Comparison of ENCODE assay signal across 9 cellular contexts in the genomic region with DNA sequence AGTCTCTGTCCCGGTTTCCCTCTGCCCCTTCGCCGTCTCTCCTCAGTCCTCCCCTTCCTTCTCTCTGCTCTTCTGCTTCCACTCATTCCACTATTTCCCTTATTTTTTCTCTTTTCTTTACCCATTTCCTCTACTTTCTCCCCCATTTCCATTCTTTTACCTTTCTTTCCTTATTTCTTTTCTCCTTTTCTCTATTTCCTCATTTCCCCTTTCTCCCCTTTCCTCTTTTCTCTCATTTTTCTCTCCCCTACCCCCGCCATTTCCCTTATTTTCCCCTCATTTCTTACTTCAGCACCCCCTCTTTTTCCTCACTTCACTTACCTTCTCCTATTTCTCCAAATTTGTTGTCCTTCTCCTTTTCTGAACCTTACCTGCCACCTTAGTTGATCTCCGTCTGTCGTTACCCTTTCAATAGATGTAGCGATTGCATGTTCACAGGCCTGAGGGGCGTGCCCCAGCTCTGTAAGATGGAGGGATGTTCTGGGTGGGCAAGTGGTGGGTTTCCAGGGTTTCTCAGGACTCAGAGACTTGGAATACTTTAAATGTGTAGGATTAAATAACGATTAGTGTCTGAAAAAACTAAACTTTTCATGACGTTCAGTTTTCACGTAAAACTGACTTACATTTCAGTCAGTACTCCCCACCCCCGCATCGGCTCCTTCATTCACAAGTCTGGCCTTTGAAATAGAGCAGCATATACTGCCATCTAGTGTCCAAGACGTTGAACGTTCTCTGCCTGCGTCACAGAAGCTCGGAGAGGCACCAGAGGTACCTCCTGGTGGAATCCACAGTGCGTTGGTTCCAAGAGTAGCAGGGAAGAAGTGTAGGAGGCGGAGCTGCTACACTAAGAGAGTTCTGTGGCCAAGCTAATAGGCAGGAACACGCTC. TPM values are rescaled to one million over a fixed set of nuclear protein-coding genes. Genes with fewer than 3 reads are reported as not detected.
DNase-seq lines count a peak whose midpoint lies in the region; ATAC-seq and TF ChIP-seq lines count a peak whose summit lies in the region.
"Had no signal": no experiment of that assay in that cellular context is flagged by ENCODE, and none has a peak within 500 bp of the region (broad histone marks: within the 10 kb centered on the region; RNA-seq: fewer than 3 reads in every experiment).

No MANE protein-coding gene starts in this region.

- no peaks in the 10 kb centered on the region for H3K36me3 ChIP-seq in CD4-positive, CD25-positive, alpha-beta regulatory T cell (ENCODE audit: control insufficient read depth, insufficient read depth, low read length)
- H3K36me3 ChIP-seq in endocrine pancreas (ENCODE audit: control insufficient read depth, insufficient read depth, low read length), result no peaks in the 10 kb centered on the region

- peak; percentile 87 to 88 for ATAC-seq in CD4-positive, CD25-positive, alpha-beta regulatory T cell (ENCODE audit: low read depth in 2 of 2)
- peak; percentile 79 for ATAC-seq in GM19452 (IDR thresholded peaks at IDR 0.05; ENCODE audit: unreplicated experiment)
- ATAC-seq in memory B cell (ENCODE audit: low read depth), result peak; percentile 75

- DNase-seq in CD4-positive, CD25-positive, alpha-beta regulatory T cell, result peak; percentile 64 to 89 (median 85)
- DNase-seq in HL-60 (ENCODE audit: low read depth in 1 of 2, low spot score in 1 of 2) (peak; percentile 60 to 84), NCI-H82 treated with DMSO at 0.1 percent for 48 hours (lab: John Stamatoyannopoulos, UW; ENCODE audit: unreplicated experiment) (peak; percentile 71), memory B cell (ENCODE audit: low spot score in 2 of 2) (peak; percentile 54 to 66)
- DNase-seq in activated CD8-positive, alpha-beta memory T cell treated with anti-CD3 and anti-CD28 coated beads for 1 hour (ENCODE audit: extremely low read depth in 1 of 2, low read depth in 1 of 2), result peak; percentile 44 to 50
- peak; percentile 47 for DNase-seq in stimulated activated CD8-positive, alpha-beta memory T cell treated with anti-CD3 and anti-CD28 coated beads, Interleukin-12 subunit alpha, Interleukin-12 subunit beta, amount 100 ng/mL, for 1 hour (ENCODE audit: low read depth)

- peaks cover 0 to 28% (median 5%) of the 10 kb centered on the region in 4 donors for H3K4me1 Mint-ChIP-seq in CD4-positive, CD25-positive, alpha-beta regulatory T cell
- peaks cover 13% of the 10 kb centered on the region for H3K4me1 Mint-ChIP-seq in memory B cell

- H3K27ac ChIP-seq in CD4-positive, CD25-positive, alpha-beta regulatory T cell (ENCODE audit: insufficient read depth, low read length, poor library complexity, severe bottlenecking), result peak overlapping the region; percentile 61
- H3K27ac ChIP-seq in HL-60 (replicated peaks), result no peak overlapping the region

- peak overlapping the region; percentile 84 for H3K4me3 ChIP-seq in CD4-positive, CD25-positive, alpha-beta regulatory T cell (ENCODE audit: low read depth, low read length)
- H3K4me3 ChIP-seq in HL-60 (replicated peaks; ENCODE audit: insufficient read depth, low read length) (no peak overlapping the region), endocrine pancreas (ENCODE audit: control insufficient read depth, insufficient read depth, low read length) (peak overlapping the region; percentile 75)

- no peaks in the 10 kb centered on the region for H3K9me3 ChIP-seq in CD4-positive, CD25-positive, alpha-beta regulatory T cell (ENCODE audit: control insufficient read depth in 2 of 2, low read length in 2 of 2)
- no peaks in the 10 kb centered on the region for H3K9me3 ChIP-seq in endocrine pancreas (ENCODE audit: control insufficient read depth, low read length)

- no peaks in the 10 kb centered on the region for H3K9me3 Mint-ChIP-seq in CD4-positive, CD25-positive, alpha-beta regulatory T cell
- no peaks in the 10 kb centered on the region for H3K9me3 Mint-ChIP-seq in memory B cell

- H3K9ac ChIP-seq in endocrine pancreas (ENCODE audit: control insufficient read depth, insufficient read depth, low read length), result peak overlapping the region; percentile 38

- peak overlapping the region; percentile 62 to 97 (median 85) for H3K27ac Mint-ChIP-seq in CD4-positive, CD25-positive, alpha-beta regulatory T cell
- H3K27ac Mint-ChIP-seq in memory B cell, result peak overlapping the region; percentile 84

- H3K27me3 ChIP-seq in CD4-positive, CD25-positive, alpha-beta regulatory T cell (ENCODE audit: control insufficient read depth, insufficient read depth, low read length), result no peaks in the 10 kb centered on the region
- H3K27me3 ChIP-seq in HL-60 (ENCODE audit: insufficient read depth, poor library complexity, severe bottlenecking), result peaks cover 13% of the 10 kb centered on the region
- no peaks in the 10 kb centered on the region for H3K27me3 ChIP-seq in endocrine pancreas (ENCODE audit: control insufficient read depth, insufficient read depth, low read length)

- TF ChIP-seq CTCF in HL-60 (IDR thresholded peaks at IDR 0.05; ENCODE audit: insufficient read depth, low read length), result peak; percentile 31

- H3K4me3 Mint-ChIP-seq in CD4-positive, CD25-positive, alpha-beta regulatory T cell, result peak overlapping the region; percentile 85 to 99 (median 92)
- peak overlapping the region; percentile 98 for H3K4me3 Mint-ChIP-seq in memory B cell

- H3K4me1 ChIP-seq in CD4-positive, CD25-positive, alpha-beta regulatory T cell (ENCODE audit: control insufficient read depth, insufficient read depth, low read length, poor library complexity, severe bottlenecking), result peaks cover 13% of the 10 kb centered on the region
- no peaks in the 10 kb centered on the region for H3K4me1 ChIP-seq in endocrine pancreas (ENCODE audit: control insufficient read depth, insufficient read depth, low read length)

- H3K27me3 Mint-ChIP-seq in CD4-positive, CD25-positive, alpha-beta regulatory T cell, result peaks cover 10% of the 10 kb centered on the region
- no peaks in the 10 kb centered on the region for H3K27me3 Mint-ChIP-seq in memory B cell

- no peaks in the 10 kb centered on the region for H3K36me3 Mint-ChIP-seq in CD4-positive, CD25-positive, alpha-beta regulatory T cell
- no peaks in the 10 kb centered on the region for H3K36me3 Mint-ChIP-seq in memory B cell

RNA-seq across cellular contexts. Expression of a gene that starts 0.6 kb away (rescaled TPM):
- not detected for total RNA-seq in CD4-positive, CD25-positive, alpha-beta regulatory T cell
- polyA plus RNA-seq in CD4-positive, CD25-positive, alpha-beta regulatory T cell, result not detected
- total RNA-seq: subcutaneous adipose tissue had no signal

RNA-seq across cellular contexts. Expression of a gene that starts 1.3 kb away (rescaled TPM):
- 2,718 TPM for total RNA-seq in CD4-positive, CD25-positive, alpha-beta regulatory T cell
- polyA plus RNA-seq in CD4-positive, CD25-positive, alpha-beta regulatory T cell, result 1,000 to 10,000 TPM in 2 of 4 donors, 100 to 1,000 TPM in 2; 624 to 1,092 (median 913) TPM

RNA-seq across cellular contexts. Expression of a gene that starts 48.8 kb away (rescaled TPM):
- total RNA-seq in CD4-positive, CD25-positive, alpha-beta regulatory T cell, result 6.6 TPM
- 1 to 10 TPM; 2.3 to 6.5 (median 5.2) TPM for polyA plus RNA-seq in CD4-positive, CD25-positive, alpha-beta regulatory T cell
